14 cellular contexts compared by ENCODE assay signal in genomic region chr3:150114273-150114672, GRCh38.
"Had no signal": no experiment of that assay in that cellular context is flagged by ENCODE, and none has a peak within 500 bp of the region (broad histone marks: within the 10 kb centered on the region; RNA-seq: fewer than 3 reads in every experiment).

No MANE protein-coding gene starts in this region.

- H3K36me3 ChIP-seq: heart right ventricle, upper lobe of left lung, uterus had no signal

- H3K4me3 ChIP-seq: dorsolateral prefrontal cortex, heart right ventricle, psoas muscle, skin epidermis, upper lobe of left lung, uterus had no signal

- H3K27me3 ChIP-seq: dorsolateral prefrontal cortex, heart right ventricle, upper lobe of left lung, uterus had no signal

- DNase-seq: cortex of kidney; dorsolateral prefrontal cortex; effector memory CD4-positive, alpha-beta T cell; heart right ventricle; hypothalamus; kidney glomerular epithelial cell; psoas muscle; stimulated activated CD4-positive, alpha-beta T cell treated with anti-CD3 and anti-CD28 coated beads, Interleukin-2, amount 100 ng/mL, for 48 hours; stimulated activated naive CD4-positive, alpha-beta T cell treated with Interleukin-2 at 50 U/mL for 16 hours; upper lobe of left lung; uterus had no signal

- H3K4me1 ChIP-seq: heart right ventricle, upper lobe of left lung, uterus had no signal

- H3K9me3 ChIP-seq: heart right ventricle, psoas muscle, upper lobe of left lung, uterus had no signal

- ATAC-seq: esophagus mucosa, heart right ventricle, psoas muscle, sciatic nerve had no signal

- H3K27ac ChIP-seq: heart right ventricle, psoas muscle, skin epidermis, upper lobe of left lung, uterus had no signal
